ENCODE assay signal across 9 cellular contexts in the genomic region with DNA sequence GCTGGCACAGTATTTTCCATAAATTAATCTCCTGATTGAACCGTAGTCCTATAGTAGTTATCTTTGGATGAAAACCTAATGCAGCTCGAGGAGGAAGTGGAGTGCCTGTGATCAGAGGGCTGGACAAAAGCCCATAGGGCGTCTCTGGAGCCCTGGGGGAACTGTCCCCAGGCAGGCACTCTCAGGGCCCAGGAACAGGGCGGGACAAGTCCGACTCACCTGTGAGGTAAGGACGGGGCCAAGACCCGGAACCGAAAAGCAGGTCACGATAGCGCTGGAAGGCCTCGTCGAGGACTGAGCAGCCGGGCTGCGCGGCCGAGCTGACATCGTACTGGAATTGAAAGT. TPM values are rescaled to one million over a fixed set of nuclear protein-coding genes. Genes with fewer than 3 reads are reported as not detected.
A peak's percentile ranks its signal among the peaks of the same experiment; 100 is the strongest.
DNase-seq lines count a peak whose midpoint lies in the region; ATAC-seq and TF ChIP-seq lines count a peak whose summit lies in the region.
"Had no signal": no experiment of that assay in that cellular context is flagged by ENCODE, and none has a peak within 500 bp of the region (broad histone marks: within the 10 kb centered on the region; RNA-seq: fewer than 3 reads in every experiment).

No MANE protein-coding gene starts in this region.

- H3K4me1 ChIP-seq in SJSA1 (replicated peaks) = peaks cover 11% of the 10 kb centered on the region
- peaks cover 2% of the 10 kb centered on the region for H3K4me1 ChIP-seq in fibroblast of lung (ENCODE audit: control insufficient read depth, extremely low read depth, insufficient read depth, low read length)

- H3K9ac ChIP-seq in fibroblast of lung (ENCODE audit: insufficient read depth, low read length) = peak overlapping the region; percentile 78

- peak overlapping the region; percentile 78 for H3K4me2 ChIP-seq in fibroblast of lung (ENCODE audit: extremely low read depth, insufficient read depth, low read length)

- H3K27ac Mint-ChIP-seq in neural crest cell (ENCODE audit: unreplicated experiment) = peak overlapping the region; percentile 46

- H3K9me3 ChIP-seq in SJSA1 (replicated peaks) (no peaks in the 10 kb centered on the region), fibroblast of lung (ENCODE audit: control insufficient read depth, insufficient read depth, low read depth, low read length) (no peaks in the 10 kb centered on the region)

- H3K4me3 Mint-ChIP-seq in neural crest cell = peak overlapping the region; percentile 90

- peak overlapping the region; percentile 76 for H2AFZ ChIP-seq in fibroblast of lung (ENCODE audit: low read length)

- peaks cover 29% of the 10 kb centered on the region for H3K4me1 Mint-ChIP-seq in neural crest cell

- H3K4me3 ChIP-seq in SJSA1 = peak overlapping the region; percentile 74
- H3K4me3 ChIP-seq in fibroblast of lung (replicated peaks in 1 of 4; ENCODE audit: control extremely low read depth in 1 of 4, insufficient read depth in 1 of 4, low read depth in 3 of 4, low read length in 4 of 4) = peak overlapping the region; percentile 48 to 85 (median 74)

- peaks cover 33% of the 10 kb centered on the region for H3K27me3 Mint-ChIP-seq in neural crest cell (ENCODE audit: low read depth)

- no peaks in the 10 kb centered on the region for H3K9me3 Mint-ChIP-seq in neural crest cell

- peak overlapping the region; percentile 53 for H3K27ac ChIP-seq in SJSA1
- H3K27ac ChIP-seq in fibroblast of lung (ENCODE audit: insufficient read depth, low read length) = peak overlapping the region; percentile 72

- H3K36me3 ChIP-seq in SJSA1 (peaks cover 10% of the 10 kb centered on the region), fibroblast of lung (ENCODE audit: control insufficient read depth, insufficient read depth, low read length) (no peaks in the 10 kb centered on the region)

- H3K36me3 Mint-ChIP-seq in neural crest cell (ENCODE audit: low read depth) = no peaks in the 10 kb centered on the region

- TF ChIP-seq CTCF in fibroblast of lung (conservative IDR thresholded peaks at IDR 0.05 in 1 of 2, IDR thresholded peaks at IDR 0.05 in 1 of 2; ENCODE audit: low read depth in 1 of 2, low read length in 2 of 2) (no peak), neural crest cell (conservative IDR thresholded peaks at IDR 0.05) (no peak)

- H4K20me1 ChIP-seq in fibroblast of lung (ENCODE audit: control insufficient read depth, extremely low read depth, insufficient read depth, low read length) = no peaks in the 10 kb centered on the region

- H3K27me3 ChIP-seq in SJSA1 (replicated peaks) (no peaks in the 10 kb centered on the region), fibroblast of lung (ENCODE audit: control insufficient read depth, insufficient read depth, low read length) (no peaks in the 10 kb centered on the region)

- peaks cover 1% of the 10 kb centered on the region for H3K79me2 ChIP-seq in fibroblast of lung (ENCODE audit: control insufficient read depth, insufficient read depth, low read length)

- peak; percentile 52 for ATAC-seq in HG02970 (IDR thresholded peaks at IDR 0.05; ENCODE audit: low FRiP score, unreplicated experiment)

- DNase-seq in activated T-cell treated with anti-CD3 and anti-CD28 coated beads for 4 hours (peak; percentile 38), SJSA1 (ENCODE audit: low read depth in 1 of 2, low spot score in 2 of 2) (no peak), fibroblast of lung (ENCODE audit: low read depth in 2 of 2) (no peak), neural crest cell (ENCODE audit: low read depth, low spot score) (no peak), 8988T (no peak), NCI-H1436 (lab: John Stamatoyannopoulos, UW) (no peak)
- DNase-seq in activated T-cell treated with anti-CD3 and anti-CD28 coated beads, Interleukin-2, amount 50 U/mL, for 1 hour = no peak

RNA-seq across cellular contexts. Expression of a gene that starts 0.3 kb away (rescaled TPM):
- 58.5 and 90.0 TPM in 2 replicates for total RNA-seq in SJSA1 (2014; rRNA removed; shearing (Covaris generic))
- total RNA-seq in fibroblast of lung (80.3 and 98.1 TPM in 2 replicates), neural crest cell (59.3 and 63.2 TPM in 2 replicates)
- polyA plus RNA-seq in fibroblast of lung = 137 and 183 TPM in 2 replicates
- polyA plus RNA-seq in fibroblast of lung (2012) = 93.6 and 114 TPM in 2 replicates
- polyA minus RNA-seq in fibroblast of lung (ENCODE audit: low replicate concordance) = 49.9 and 63.9 TPM in 2 replicates

RNA-seq across cellular contexts. Expression of a gene that starts 22.6 kb away (rescaled TPM):
- total RNA-seq in SJSA1 (2014; rRNA removed; shearing (Covaris generic)) = not detected in 2 replicates
- total RNA-seq in fibroblast of lung (not detected in 2 replicates), neural crest cell (not detected in 2 replicates)
- polyA plus RNA-seq in fibroblast of lung = not detected in 2 replicates
- polyA plus RNA-seq in fibroblast of lung (2012) = not detected in 2 replicates
- not detected in 2 replicates for polyA minus RNA-seq in fibroblast of lung (ENCODE audit: low replicate concordance)
- total RNA-seq: glomerular endothelial cell had no signal

RNA-seq across cellular contexts. Expression of a gene that starts 55.5 kb away (rescaled TPM):
- 0.08 TPM in 1 of 2 replicates, not detected in the other for total RNA-seq in SJSA1 (2014; rRNA removed; shearing (Covaris generic))
- total RNA-seq in fibroblast of lung (0.17 and 0.26 TPM in 2 replicates), neural crest cell (1.1 and 1.3 TPM in 2 replicates)
- 0.08 TPM in 1 of 2 replicates, not detected in the other for polyA plus RNA-seq in fibroblast of lung
- polyA plus RNA-seq in fibroblast of lung (2012) = 0.07 and 0.12 TPM in 2 replicates
- polyA minus RNA-seq in fibroblast of lung (ENCODE audit: low replicate concordance) = not detected in 2 replicates
